In the genomic region with DNA sequence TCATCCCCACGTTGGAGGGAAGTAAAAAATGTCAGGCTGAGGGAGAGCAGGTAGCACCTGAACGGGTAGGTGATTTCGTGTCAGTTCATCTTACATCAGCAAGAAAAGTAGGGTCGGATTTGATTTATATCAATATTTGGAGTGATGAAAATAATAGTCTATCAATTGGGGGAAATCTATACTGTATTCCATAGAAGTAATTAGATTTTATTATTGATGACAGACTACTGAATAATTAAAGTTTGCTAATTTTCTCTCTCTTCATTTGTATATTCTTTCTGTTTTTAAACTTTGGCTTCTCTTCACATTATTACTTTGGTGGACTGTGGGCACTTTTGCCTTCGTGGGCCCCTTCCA, we compare ENCODE assay signal across 1 cellular context.
TF ChIP-seq lines count a peak whose summit lies in the region.

No MANE protein-coding gene starts in this region.

TF ChIP-seq in WTC11, 78 proteins besides CTCF, POLR2A, EP300 and RAD21 (continued from another document):
- TF ChIP-seq, protein P1, sequence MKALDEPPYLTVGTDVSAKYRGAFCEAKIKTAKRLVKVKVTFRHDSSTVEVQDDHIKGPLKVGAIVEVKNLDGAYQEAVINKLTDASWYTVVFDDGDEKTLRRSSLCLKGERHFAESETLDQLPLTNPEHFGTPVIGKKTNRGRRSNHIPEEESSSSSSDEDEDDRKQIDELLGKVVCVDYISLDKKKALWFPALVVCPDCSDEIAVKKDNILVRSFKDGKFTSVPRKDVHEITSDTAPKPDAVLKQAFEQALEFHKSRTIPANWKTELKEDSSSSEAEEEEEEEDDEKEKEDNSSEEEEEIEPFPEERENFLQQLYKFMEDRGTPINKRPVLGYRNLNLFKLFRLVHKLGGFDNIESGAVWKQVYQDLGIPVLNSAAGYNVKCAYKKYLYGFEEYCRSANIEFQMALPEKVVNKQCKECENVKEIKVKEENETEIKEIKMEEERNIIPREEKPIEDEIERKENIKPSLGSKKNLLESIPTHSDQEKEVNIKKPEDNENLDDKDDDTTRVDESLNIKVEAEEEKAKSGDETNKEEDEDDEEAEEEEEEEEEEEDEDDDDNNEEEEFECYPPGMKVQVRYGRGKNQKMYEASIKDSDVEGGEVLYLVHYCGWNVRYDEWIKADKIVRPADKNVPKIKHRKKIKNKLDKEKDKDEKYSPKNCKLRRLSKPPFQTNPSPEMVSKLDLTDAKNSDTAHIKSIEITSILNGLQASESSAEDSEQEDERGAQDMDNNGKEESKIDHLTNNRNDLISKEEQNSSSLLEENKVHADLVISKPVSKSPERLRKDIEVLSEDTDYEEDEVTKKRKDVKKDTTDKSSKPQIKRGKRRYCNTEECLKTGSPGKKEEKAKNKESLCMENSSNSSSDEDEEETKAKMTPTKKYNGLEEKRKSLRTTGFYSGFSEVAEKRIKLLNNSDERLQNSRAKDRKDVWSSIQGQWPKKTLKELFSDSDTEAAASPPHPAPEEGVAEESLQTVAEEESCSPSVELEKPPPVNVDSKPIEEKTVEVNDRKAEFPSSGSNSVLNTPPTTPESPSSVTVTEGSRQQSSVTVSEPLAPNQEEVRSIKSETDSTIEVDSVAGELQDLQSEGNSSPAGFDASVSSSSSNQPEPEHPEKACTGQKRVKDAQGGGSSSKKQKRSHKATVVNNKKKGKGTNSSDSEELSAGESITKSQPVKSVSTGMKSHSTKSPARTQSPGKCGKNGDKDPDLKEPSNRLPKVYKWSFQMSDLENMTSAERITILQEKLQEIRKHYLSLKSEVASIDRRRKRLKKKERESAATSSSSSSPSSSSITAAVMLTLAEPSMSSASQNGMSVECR (CRISPR knock-in tag; IDR thresholded peaks at IDR 0.05; ENCODE audit: borderline replicate concordance): no peak
